ENCODE assay signal across 19 cellular contexts in the genomic region with DNA sequence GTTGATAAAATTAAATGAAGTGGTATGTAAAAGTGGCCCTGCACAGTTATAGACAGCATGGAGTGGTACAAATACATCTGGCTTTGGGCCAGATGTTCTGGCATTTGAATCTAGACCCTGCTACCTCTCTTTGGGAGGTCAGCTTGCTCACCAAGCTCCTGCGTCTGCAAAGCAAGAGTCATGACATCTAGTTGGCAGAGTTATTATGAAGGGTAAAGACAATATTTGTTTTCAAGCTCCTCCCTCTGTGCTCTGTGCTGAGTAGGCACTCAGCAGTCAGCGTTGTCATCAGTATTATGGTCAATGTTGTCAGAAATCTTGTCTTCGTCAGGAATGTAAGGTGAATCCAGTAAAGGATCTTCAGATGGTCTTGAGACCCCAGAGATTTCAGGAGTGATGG. TPM values are rescaled to one million over a fixed set of nuclear protein-coding genes. Genes with fewer than 3 reads are reported as not detected.
A peak's percentile ranks its signal among the peaks of the same experiment; 100 is the strongest.
DNase-seq lines count a peak whose midpoint lies in the region; ATAC-seq and TF ChIP-seq lines count a peak whose summit lies in the region.
"Had no signal": no experiment of that assay in that cellular context is flagged by ENCODE, and none has a peak within 500 bp of the region (broad histone marks: within the 10 kb centered on the region; RNA-seq: fewer than 3 reads in every experiment).

No MANE protein-coding gene starts in this region.

- H3K79me1 ChIP-seq in IMR-90 (ENCODE audit: low read depth in 1 of 2, low read length in 2 of 2): peaks cover 34 to 67% of the 10 kb centered on the region in 2 experiments

- H2BK5ac ChIP-seq in IMR-90 (ENCODE audit: low read depth, low read length, poor library complexity, severe bottlenecking): peak overlapping the region; percentile 88

- no peak overlapping the region for H4K5ac ChIP-seq in IMR-90 (ENCODE audit: low read depth, low read length)

- H3K4me2 ChIP-seq in IMR-90 (ENCODE audit: low read depth, low read length): no peak overlapping the region
- H3K4me2 ChIP-seq: BLaER1, SK-N-SH had no signal

- CTCF ChIA-PET in IMR-90 (lab: Yijun Ruan, JAX): interaction anchor here (0.6 kb wide), 1 partner anchor 69 kb away, joined by 4 read pairs; no protein-coding TSS in a partner anchor

- H3K9me1 ChIP-seq in IMR-90 (ENCODE audit: insufficient read depth, low read length): peaks cover 29% of the 10 kb centered on the region

- DNase-seq in IMR-90 (no peak), left lobe of liver (ENCODE audit: low spot score) (peak; percentile 51), osteocyte (ENCODE audit: extremely low spot score, unreplicated experiment) (no peak), NOMO-1 (lab: John Stamatoyannopoulos, UW; ENCODE audit: unreplicated experiment in 2 of 2) (no peak)
- DNase-seq in activated CD4-positive, alpha-beta T cell treated with anti-CD3 and anti-CD28 coated beads for 4 hours: no peak
- DNase-seq: CD4-positive, alpha-beta T cell; H7; NCI-H1092; NCI-H1417 treated with DMSO at 0.1 percent for 48 hours; NCI-H1694 treated with DMSO at 0.1 percent for 48 hours; NCI-H446; NCI-H524 treated with DMSO at 0.1 percent for 48 hours; NCI-H774; PC-3; SK-N-SH had no signal

- H3K27me3 ChIP-seq in IMR-90 (ENCODE audit: control insufficient read depth, insufficient read depth, low read length): no peaks in the 10 kb centered on the region
- H3K27me3 ChIP-seq: BLaER1 had no signal

- no peak overlapping the region; the same call in 1 of the 2 replicates for H2AK5ac ChIP-seq in IMR-90 (ENCODE audit: low read depth, low read length)

- dilution Hi-C loops in IMR-90 (cut with HindIII; ENCODE audit: low sequenced_read_pairs, unreplicated experiment): no loop called here

- H3K4ac ChIP-seq in IMR-90 (ENCODE audit: low read depth, low read length): peak overlapping the region; percentile 3; the same call in 1 of the 2 replicates

- POLR2A ChIA-PET in IMR-90 (lab: Charles Lee; ENCODE audit: unreplicated experiment): no interaction called here

- H3K4me1 ChIP-seq in IMR-90 (ENCODE audit: control insufficient read depth, insufficient read depth, low read length): peaks cover 22% of the 10 kb centered on the region
- H3K4me1 ChIP-seq: BLaER1 had no signal

- no peak overlapping the region for H3K4me3 ChIP-seq in IMR-90 (ENCODE audit: insufficient read depth, low read depth, low read length)
- H3K4me3 ChIP-seq: BLaER1 had no signal

- H4K20me1 ChIP-seq in IMR-90 (ENCODE audit: insufficient read depth, low read length): peaks cover 11% of the 10 kb centered on the region; the same call in 1 of the 2 replicates
- H4K20me1 ChIP-seq: BLaER1 had no signal

- no peak overlapping the region for H3K9ac ChIP-seq in IMR-90 (ENCODE audit: low read depth, low read length)
- H3K9ac ChIP-seq: BLaER1, SK-N-SH had no signal

- H3K9me3 Mint-ChIP-seq in osteocyte (ENCODE audit: unreplicated experiment): no peaks in the 10 kb centered on the region
- H3K9me3 Mint-ChIP-seq: CD4-positive, alpha-beta T cell; IgD-negative memory B cell had no signal

- no peak for TF ChIP-seq RAD21 in IMR-90 (IDR thresholded peaks at IDR 0.05; ENCODE audit: low read length)

- no peak overlapping the region for H3K4me3 Mint-ChIP-seq in osteocyte (ENCODE audit: unreplicated experiment)
- H3K4me3 Mint-ChIP-seq: CD4-positive, alpha-beta T cell; IgD-negative memory B cell had no signal

- H3K27me3 Mint-ChIP-seq in osteocyte (ENCODE audit: unreplicated experiment): no peaks in the 10 kb centered on the region
- H3K27me3 Mint-ChIP-seq: CD4-positive, alpha-beta T cell; IgD-negative memory B cell had no signal

- no peak overlapping the region for H3K18ac ChIP-seq in IMR-90 (ENCODE audit: low read depth, low read length)

- peaks cover 57% of the 10 kb centered on the region for H3K36me3 ChIP-seq in IMR-90 (ENCODE audit: control insufficient read depth, insufficient read depth, low read length)

- no peaks in the 10 kb centered on the region for H3K9me3 ChIP-seq in IMR-90 (ENCODE audit: control insufficient read depth, insufficient read depth, low read length)
- H3K9me3 ChIP-seq: BLaER1, SK-N-SH had no signal

- H2AFZ ChIP-seq in IMR-90 (replicated peaks; ENCODE audit: low read length, poor library complexity): no peak overlapping the region

- TF ChIP-seq POLR2A in IMR-90 (IDR thresholded peaks at IDR 0.05; ENCODE audit: low read depth, low read length): no peak

- no peak overlapping the region; the same call in 1 of the 2 replicates for H3K14ac ChIP-seq in IMR-90 (replicated peaks; ENCODE audit: low read depth, low read length)

- H3K27ac Mint-ChIP-seq in osteocyte (ENCODE audit: unreplicated experiment): peak overlapping the region; percentile 84
- H3K27ac Mint-ChIP-seq: CD4-positive, alpha-beta T cell had no signal

- no CpG with 5 or more reads among the region's 3 CpGs for WGBS in IMR-90 (ENCODE audit: extremely low coverage in 2 of 2, insufficient read length in 1 of 2), 2 experiments

- H3K27ac ChIP-seq in C4-2B (0 out of 2 replicates have a peak overlapping the region, but pooled peaks have one; percentile 25), IMR-90 (ENCODE audit: insufficient read depth, low read length) (no peak overlapping the region)
- H3K27ac ChIP-seq: BLaER1 had no signal

- H2BK120ac ChIP-seq in IMR-90 (ENCODE audit: low read depth, low read length): no peak overlapping the region

- H2BK20ac ChIP-seq in IMR-90 (ENCODE audit: low read depth, low read length): no peak overlapping the region

- H3K23ac ChIP-seq in IMR-90 (ENCODE audit: low read depth, low read length): peak overlapping the region; percentile 34; the same call in 1 of the 2 replicates

- H2BK15ac ChIP-seq in IMR-90 (ENCODE audit: low read depth, low read length): 0 out of 3 replicates have a peak overlapping the region, but pooled peaks have one; percentile 7

- in situ Hi-C loops in IMR-90 (cut with MboI; ENCODE audit: low sequenced_read_pairs): loop anchor here (10.0 kb wide), 1 partner anchor 65 kb away; no protein-coding TSS in a partner anchor

- no peak overlapping the region for H3K56ac ChIP-seq in IMR-90 (ENCODE audit: extremely low read depth, insufficient read depth, low read length)

- TF ChIP-seq CTCF in C4-2B (conservative IDR thresholded peaks at IDR 0.05): no peak
- TF ChIP-seq CTCF in IMR-90 (conservative IDR thresholded peaks at IDR 0.05; ENCODE audit: low read depth, low read length): no peak
- no peak for TF ChIP-seq CTCF in osteocyte (IDR thresholded peaks at IDR 0.05)

- ATAC-seq in IMR-90 (ENCODE audit: low read depth) (no peak), left lobe of liver (peak; percentile 68), HG03469 (IDR thresholded peaks at IDR 0.05; ENCODE audit: unreplicated experiment) (no peak)
- ATAC-seq: PC-3 had no signal

- intact Hi-C loops in IMR-90 (cut with micrococcal nuclease): loop anchor here (5.0 kb wide), 2 partner anchors 33 to 68 kb away; no protein-coding TSS in a partner anchor

- H2AK9ac ChIP-seq in IMR-90 (replicated peaks; ENCODE audit: low read depth, low read length, poor library complexity): no peak overlapping the region

- peaks cover 56% of the 10 kb centered on the region for H3K4me1 Mint-ChIP-seq in osteocyte (ENCODE audit: unreplicated experiment)
- H3K4me1 Mint-ChIP-seq: IgD-negative memory B cell had no signal

- BruUV-seq in IMR-90 (replicated peaks; lab: Mats Ljungman, UMichigan): no TSS peak

- H4K91ac ChIP-seq in IMR-90 (ENCODE audit: insufficient read depth, low read depth, low read length): no peak overlapping the region

- peak overlapping the region in 1 of 2 experiments; percentile 31; a peak in 1 of 4 replicates for H4K8ac ChIP-seq in IMR-90 (ENCODE audit: low read depth in 2 of 2, low read length in 2 of 2)

- H3K36me3 Mint-ChIP-seq in osteocyte (ENCODE audit: unreplicated experiment): peaks cover 79% of the 10 kb centered on the region

TF ChIP-seq in IMR-90, 13 proteins besides CTCF, POLR2A, EP300 and RAD21:
- TF ChIP-seq NFE2L2 (IDR thresholded peaks at IDR 0.05; ENCODE audit: low read depth, low read length): no peak
- TF ChIP-seq FOS (IDR thresholded peaks at IDR 0.05; ENCODE audit: low read depth, low read length): no peak
- no peak for TF ChIP-seq MAZ (IDR thresholded peaks at IDR 0.05; ENCODE audit: borderline replicate concordance, low read depth, low read length)
- TF ChIP-seq, protein P1, sequence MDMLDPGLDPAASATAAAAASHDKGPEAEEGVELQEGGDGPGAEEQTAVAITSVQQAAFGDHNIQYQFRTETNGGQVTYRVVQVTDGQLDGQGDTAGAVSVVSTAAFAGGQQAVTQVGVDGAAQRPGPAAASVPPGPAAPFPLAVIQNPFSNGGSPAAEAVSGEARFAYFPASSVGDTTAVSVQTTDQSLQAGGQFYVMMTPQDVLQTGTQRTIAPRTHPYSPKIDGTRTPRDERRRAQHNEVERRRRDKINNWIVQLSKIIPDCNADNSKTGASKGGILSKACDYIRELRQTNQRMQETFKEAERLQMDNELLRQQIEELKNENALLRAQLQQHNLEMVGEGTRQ (IDR thresholded peaks at IDR 0.05; ENCODE audit: low read depth, low read length): no peak
- TF ChIP-seq BHLHE40 (IDR thresholded peaks at IDR 0.05; ENCODE audit: low read depth, low read length): no peak
- no peak for TF ChIP-seq CHD1 (IDR thresholded peaks at IDR 0.05; ENCODE audit: low read depth, low read length)
- TF ChIP-seq, protein P2, sequence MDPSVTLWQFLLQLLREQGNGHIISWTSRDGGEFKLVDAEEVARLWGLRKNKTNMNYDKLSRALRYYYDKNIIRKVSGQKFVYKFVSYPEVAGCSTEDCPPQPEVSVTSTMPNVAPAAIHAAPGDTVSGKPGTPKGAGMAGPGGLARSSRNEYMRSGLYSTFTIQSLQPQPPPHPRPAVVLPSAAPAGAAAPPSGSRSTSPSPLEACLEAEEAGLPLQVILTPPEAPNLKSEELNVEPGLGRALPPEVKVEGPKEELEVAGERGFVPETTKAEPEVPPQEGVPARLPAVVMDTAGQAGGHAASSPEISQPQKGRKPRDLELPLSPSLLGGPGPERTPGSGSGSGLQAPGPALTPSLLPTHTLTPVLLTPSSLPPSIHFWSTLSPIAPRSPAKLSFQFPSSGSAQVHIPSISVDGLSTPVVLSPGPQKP (IDR thresholded peaks at IDR 0.05; ENCODE audit: borderline replicate concordance, low read depth, low read length): no peak
- TF ChIP-seq RCOR1 (IDR thresholded peaks at IDR 0.05; ENCODE audit: insufficient replicate concordance, low read length): no peak
- TF ChIP-seq RFX5 (IDR thresholded peaks at IDR 0.05; ENCODE audit: low read depth, low read length): no peak
- no peak for TF ChIP-seq MXI1 (IDR thresholded peaks at IDR 0.05; ENCODE audit: borderline replicate concordance, low read depth, low read length)
- TF ChIP-seq MAFK (IDR thresholded peaks at IDR 0.05; ENCODE audit: low read depth, low read length): no peak
- no peak for TF ChIP-seq CEBPB (IDR thresholded peaks at IDR 0.05; ENCODE audit: low read depth, low read length)
- TF ChIP-seq SMC3 (IDR thresholded peaks at IDR 0.05; ENCODE audit: low read depth, low read length): no peak

RNA-seq across cellular contexts. Expression of gene CCNI, which starts 55.8 kb away (rescaled TPM):
- 98.6 and 100 TPM in 2 replicates for total RNA-seq in IMR-90 (2012; rRNA removed)
- 66.8 and 70.1 TPM in 2 replicates for polyA plus RNA-seq in IMR-90 (2012; rRNA removed)
- polyA plus RNA-seq in IMR-90 (2012; cell fraction: cytosol; rRNA removed): 30.2 and 39.5 TPM in 2 replicates
- 11.4 and 41.8 TPM in 2 replicates for polyA plus RNA-seq in IMR-90 (2012; cell fraction: nucleus; rRNA removed; ENCODE audit: low replicate concordance)
- total RNA-seq in left lobe of liver: 56.4 TPM
- 320 and 329 TPM in 2 replicates for total RNA-seq in osteocyte
